In genomic region chr20:48166082-48166835, GRCh38 we compare ENCODE assay signal across 16 cellular contexts.
DNase-seq lines count a peak whose midpoint lies in the region; ATAC-seq, FAIRE-seq and TF ChIP-seq lines count a peak whose summit lies in the region.
"Had no signal": no experiment of that assay in that cellular context is flagged by ENCODE, and none has a peak within 500 bp of the region (broad histone marks: within the 10 kb centered on the region; RNA-seq: fewer than 3 reads in every experiment).

No MANE protein-coding gene starts in this region.

- DNase-seq in HepG2 (ENCODE audit: low spot score) (no peak), right lobe of liver (no peak), NCI-H748 (lab: John Stamatoyannopoulos, UW; ENCODE audit: unreplicated experiment) (peak; percentile 16), choroid plexus epithelial cell (ENCODE audit: low read depth) (peak; percentile 26), occipital lobe (lab: John Stamatoyannopoulos, UW) (no peak), SKM-1 (lab: John Stamatoyannopoulos, UW; ENCODE audit: unreplicated experiment) (no peak), islet precursor cell (no peak)
- no peak for DNase-seq in activated T-cell treated with anti-CD3 and anti-CD28 coated beads, Interleukin-2, amount 50 U/mL, for 72 hours
- DNase-seq: ACHN; CD4-positive, alpha-beta T cell; Kasumi-1; NCI-H146; NCI-H446 treated with DMSO at 0.1 percent for 48 hours; RPMI8226; T-cell had no signal

- TF ChIP-seq EP300 in HepG2 (IDR thresholded peaks at IDR 0.05; ENCODE audit: low read depth in 2 of 2, low read length in 2 of 2) (no peak), HepG2 (CRISPR knock-in tag; IDR thresholded peaks at IDR 0.05; ENCODE audit: borderline replicate concordance) (no peak)

- H3K4me3 ChIP-seq in HepG2 (replicated peaks in 1 of 3; ENCODE audit: insufficient read depth in 1 of 3, low read depth in 2 of 3, low read length in 3 of 3) (no peak overlapping the region), right lobe of liver (no peak overlapping the region), choroid plexus epithelial cell (ENCODE audit: low read depth, low read length) (no peak overlapping the region)

- H2AFZ ChIP-seq in HepG2 (ENCODE audit: low read length), result no peak overlapping the region

- H3K9me3 ChIP-seq in HepG2 (ENCODE audit: low read length) (no peaks in the 10 kb centered on the region), right lobe of liver (no peaks in the 10 kb centered on the region)

- H3K27ac ChIP-seq in HepG2 (ENCODE audit: extremely low read length, insufficient read depth, low read length) (no peak overlapping the region), right lobe of liver (no peak overlapping the region)

- H3K27me3 ChIP-seq in HepG2 (ENCODE audit: control insufficient read depth in 1 of 2, insufficient read depth in 2 of 2, low read length in 2 of 2) (no peaks in the 10 kb centered on the region; a peak in 2 of 5 replicates), right lobe of liver (no peaks in the 10 kb centered on the region)

- FAIRE-seq in HepG2 (lab: Jason Lieb, UNC), result no peak
- FAIRE-seq: H54 had no signal

- H3K4me1 Mint-ChIP-seq in activated T-cell treated with anti-CD3 and anti-CD28 coated beads, Interleukin-2, amount 50 U/mL, for 72 hours (ENCODE audit: low read depth), result no peaks in the 10 kb centered on the region
- H3K4me1 Mint-ChIP-seq: T-cell had no signal

- no peak overlapping the region for H3K4me3 Mint-ChIP-seq in activated T-cell treated with anti-CD3 and anti-CD28 coated beads, Interleukin-2, amount 50 U/mL, for 72 hours
- H3K4me3 Mint-ChIP-seq: CD4-positive, alpha-beta T cell; T-cell had no signal

- TF ChIP-seq POLR2A in HepG2 (IDR thresholded peaks at IDR 0.05; ENCODE audit: insufficient read depth in 1 of 2, low read depth in 2 of 2, low read length in 2 of 2) (no peak), right lobe of liver (IDR thresholded peaks at IDR 0.05) (no peak)

- no peaks in the 10 kb centered on the region for H3K36me3 Mint-ChIP-seq in activated T-cell treated with anti-CD3 and anti-CD28 coated beads, Interleukin-2, amount 50 U/mL, for 72 hours (ENCODE audit: insufficient read depth in 2 of 2)
- H3K36me3 Mint-ChIP-seq: T-cell had no signal

- H3K9ac ChIP-seq in HepG2 (ENCODE audit: insufficient read depth, low read depth, low read length), result no peak overlapping the region

- BruUV-seq in HepG2 (replicated peaks; lab: Mats Ljungman, UMichigan), result no TSS peak

- WGBS in HepG2 (ENCODE audit: low lambda C conversion rate), result 20% methylated on average over 10 of the region's 10 CpGs
- WGBS in right lobe of liver (ENCODE audit: insufficient coverage, low coverage, low lambda C conversion rate, missing lambda C conversion rate), result 16% methylated on average over 6 of the region's 10 CpGs

- no peaks in the 10 kb centered on the region for H3K9me3 Mint-ChIP-seq in activated T-cell treated with anti-CD3 and anti-CD28 coated beads, Interleukin-2, amount 50 U/mL, for 72 hours
- H3K9me3 Mint-ChIP-seq: CD4-positive, alpha-beta T cell; T-cell had no signal

- POLR2A ChIA-PET in HepG2 (lab: Yijun Ruan, JAX), result no interaction called here

- H3K4me2 ChIP-seq in HepG2 (ENCODE audit: low read depth, low read length), result no peak overlapping the region

- TF ChIP-seq CTCF in HepG2 (CRISPR knock-in tag; IDR thresholded peaks at IDR 0.05) (no peak), right lobe of liver (IDR thresholded peaks at IDR 0.05) (no peak), choroid plexus epithelial cell (conservative IDR thresholded peaks at IDR 0.05; ENCODE audit: low read depth, low read length) (no peak)

- ATAC-seq in HepG2 (no peak), right lobe of liver (no peak)
- no peak for ATAC-seq in activated T-cell treated with anti-CD3 and anti-CD28 coated beads, Interleukin-2, amount 50 U/mL, for 72 hours (replicated peaks in 1 of 2)
- ATAC-seq: T-cell had no signal

- intact Hi-C loops in HepG2 (cut with micrococcal nuclease; ENCODE audit: unreplicated experiment), result no loop called here
- intact Hi-C loops in right lobe of liver (cut with DNase I), result no loop called here

- in situ Hi-C loops in HepG2 (cut with HindIII; ENCODE audit: extremely low pct_ligation_motif_present, low pct_unique_long_range_greater_than_20kb), result no loop called here

- peaks cover 23% of the 10 kb centered on the region for H3K27me3 Mint-ChIP-seq in activated T-cell treated with anti-CD3 and anti-CD28 coated beads, Interleukin-2, amount 50 U/mL, for 72 hours (ENCODE audit: low read depth)
- H3K27me3 Mint-ChIP-seq: CD4-positive, alpha-beta T cell had no signal

- CTCF ChIA-PET in HepG2 (lab: Yijun Ruan, JAX; ENCODE audit: low intra/inter-chr PET ratio, low total read pairs), result no interaction called here

- H3K79me2 ChIP-seq in HepG2 (ENCODE audit: insufficient read depth, low read length), result no peaks in the 10 kb centered on the region

- no peak overlapping the region for H3K27ac Mint-ChIP-seq in activated T-cell treated with anti-CD3 and anti-CD28 coated beads, Interleukin-2, amount 50 U/mL, for 72 hours
- H3K27ac Mint-ChIP-seq: CD4-positive, alpha-beta T cell; T-cell had no signal

- H4K20me1 ChIP-seq in HepG2 (ENCODE audit: insufficient read depth, low read length), result no peaks in the 10 kb centered on the region

- TF ChIP-seq RAD21 in HepG2 (CRISPR knock-in tag; IDR thresholded peaks at IDR 0.05), result no peak

- H3K36me3 ChIP-seq in HepG2 (replicated peaks in 1 of 2; ENCODE audit: control insufficient read depth in 1 of 2, insufficient read depth in 2 of 2, low read length in 2 of 2) (no peaks in the 10 kb centered on the region), right lobe of liver (no peaks in the 10 kb centered on the region)

- peaks cover 18% of the 10 kb centered on the region; the same call in 1 of the 2 replicates for H3K4me1 ChIP-seq in HepG2 (ENCODE audit: insufficient read depth, low read length)
- H3K4me1 ChIP-seq in right lobe of liver, result no peaks in the 10 kb centered on the region

TF ChIP-seq in HepG2, 621 proteins besides CTCF, POLR2A, EP300 and RAD21:
- TF ChIP-seq ZNF253 (CRISPR knock-in tag; IDR thresholded peaks at IDR 0.05; ENCODE audit: borderline replicate concordance) (no peak), ZMYM3 (CRISPR knock-in tag; IDR thresholded peaks at IDR 0.05) (peak; percentile 52; the same call in 1 of the 2 replicates), RBAK (CRISPR knock-in tag; IDR thresholded peaks at IDR 0.05) (no peak), ELK4 (CRISPR knock-in tag; IDR thresholded peaks at IDR 0.05; ENCODE audit: borderline replicate concordance) (no peak), ZNF768 (CRISPR knock-in tag; IDR thresholded peaks at IDR 0.05) (peak; percentile 98), ZNF629 (CRISPR knock-in tag; conservative IDR thresholded peaks at IDR 0.05) (peak; percentile 83), ZNF557 (CRISPR knock-in tag; IDR thresholded peaks at IDR 0.05) (no peak), FOXK1 (CRISPR knock-in tag; IDR thresholded peaks at IDR 0.05; ENCODE audit: borderline replicate concordance, low read depth) (no peak), ZBTB1 (CRISPR knock-in tag; IDR thresholded peaks at IDR 0.05; ENCODE audit: borderline replicate concordance) (no peak)

Comparison
In these comparisons a context has a peak if more than half of its experiments do, and no peak if none do; other contexts are left out.
1. DNase-seq: peak in NCI-H748 (single experiment) and choroid plexus epithelial cell (single experiment); none in HepG2 (single experiment), right lobe of liver (0 of 3), activated T-cell treated with anti-CD3 and anti-CD28 coated beads, Interleukin-2, amount 50 U/mL, for 72 hours (0 of 2), occipital lobe (single experiment), SKM-1 (single experiment) and islet precursor cell (single experiment).